26 cellular contexts compared by ENCODE assay signal in the genomic region with DNA sequence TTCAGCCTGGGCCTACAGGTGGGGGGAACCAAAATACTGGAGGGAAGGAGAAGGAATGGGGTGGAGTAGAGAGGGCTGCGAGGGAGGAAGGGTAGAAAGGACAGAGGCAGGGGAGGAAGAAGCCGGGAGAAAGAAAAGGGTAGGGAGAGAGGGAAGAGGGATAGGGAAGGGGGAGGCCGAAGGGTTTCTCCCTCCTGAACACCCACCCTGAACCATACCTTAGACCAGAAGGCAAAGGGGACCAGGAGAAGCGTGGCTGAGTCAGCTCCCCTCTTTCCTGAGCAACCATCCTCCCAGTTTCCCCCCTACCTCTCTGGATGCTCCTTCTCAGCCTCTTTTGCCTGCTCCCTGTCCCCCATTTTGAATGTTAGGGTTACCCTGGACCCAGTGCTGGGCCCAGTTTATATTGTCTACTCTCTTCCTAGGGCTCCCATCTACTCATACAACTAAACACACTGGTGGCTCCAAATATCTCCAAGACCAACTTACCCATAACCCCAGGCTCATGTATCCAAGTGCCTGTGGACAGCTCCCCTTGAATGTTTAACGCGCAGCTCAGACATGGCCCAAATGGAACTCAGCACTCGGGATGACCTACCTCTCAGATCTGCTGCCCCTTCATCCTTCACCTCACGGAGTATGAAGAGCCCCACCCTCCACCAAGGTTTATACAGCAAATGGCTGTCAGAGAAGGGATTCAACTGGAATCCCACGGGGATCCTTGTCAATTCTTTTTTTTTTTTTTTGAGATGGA. TPM values are rescaled to one million over a fixed set of nuclear protein-coding genes. Genes with fewer than 3 reads are reported as not detected.
DNase-seq lines count a peak whose midpoint lies in the region; ATAC-seq, FAIRE-seq and TF ChIP-seq lines count a peak whose summit lies in the region.
"Had no signal": no experiment of that assay in that cellular context is flagged by ENCODE, and none has a peak within 500 bp of the region (broad histone marks: within the 10 kb centered on the region; RNA-seq: fewer than 3 reads in every experiment).

No MANE protein-coding gene starts in this region.

- H3K27me3 ChIP-seq in HepG2 (ENCODE audit: control insufficient read depth in 1 of 2, insufficient read depth in 2 of 2, low read length in 2 of 2) (peaks cover 25 to 72% of the 10 kb centered on the region in 2 experiments), right lobe of liver (no peaks in the 10 kb centered on the region), GM23338 (ENCODE audit: insufficient read depth) (peaks cover 23% of the 10 kb centered on the region), GM23248 (replicated peaks; ENCODE audit: insufficient read depth) (no peaks in the 10 kb centered on the region; the same call in 1 of the 2 replicates)
- H3K27me3 ChIP-seq: ascending aorta had no signal

- H3K9me2 ChIP-seq in GM23338 (ENCODE audit: insufficient read depth) (no peaks in the 10 kb centered on the region), GM23248 (ENCODE audit: insufficient read depth) (no peaks in the 10 kb centered on the region)

- H3K27ac ChIP-seq in HepG2 (ENCODE audit: extremely low read length, insufficient read depth, low read length) (no peak overlapping the region), right lobe of liver (no peak overlapping the region), GM23338 (ENCODE audit: low read depth) (no peak overlapping the region), GM23248 (no peak overlapping the region)
- H3K27ac ChIP-seq: 22Rv1, ascending aorta, epithelial cell of prostate, heart left ventricle, left ventricle myocardium inferior, SK-N-MC, thoracic aorta had no signal

- 38% methylated on average over 9 of the region's 9 CpGs for WGBS in HepG2 (ENCODE audit: low lambda C conversion rate)
- WGBS in right lobe of liver (ENCODE audit: insufficient coverage, low coverage, low lambda C conversion rate, missing lambda C conversion rate): 93% methylated on average over 8 of the region's 9 CpGs
- WGBS in GM23248 (ENCODE audit: low coverage in 1 of 2, low lambda C conversion rate in 2 of 2, missing lambda C conversion rate in 2 of 2), 2 experiments: 77 to 79% methylated on average over 9 of the region's 9 CpGs

- no peak for TF ChIP-seq RAD21 in HepG2 (CRISPR knock-in tag; IDR thresholded peaks at IDR 0.05)

- H2AFZ ChIP-seq in HepG2 (ENCODE audit: low read length) (no peak overlapping the region), GM23338 (no peak overlapping the region), GM23248 (no peak overlapping the region)

- in situ Hi-C loops in HepG2 (cut with HindIII; ENCODE audit: extremely low pct_ligation_motif_present, low pct_unique_long_range_greater_than_20kb): no loop called here
- in situ Hi-C loops in GM23248 (cut with MboI): no loop called here

- H3K36me3 ChIP-seq in HepG2 (replicated peaks in 1 of 2; ENCODE audit: control insufficient read depth in 1 of 2, insufficient read depth in 2 of 2, low read length in 2 of 2): no peaks in the 10 kb centered on the region
- no peaks in the 10 kb centered on the region for H3K36me3 ChIP-seq in right lobe of liver
- H3K36me3 ChIP-seq in GM23338 (ENCODE audit: insufficient read depth): no peaks in the 10 kb centered on the region
- no peaks in the 10 kb centered on the region for H3K36me3 ChIP-seq in GM23248 (ENCODE audit: low read depth)
- H3K36me3 ChIP-seq: ascending aorta, left ventricle myocardium inferior, thoracic aorta had no signal

- intact Hi-C loops in HepG2 (cut with micrococcal nuclease; ENCODE audit: unreplicated experiment) (no loop called here), right lobe of liver (cut with DNase I) (loop anchor here in 1 of 2 donors (10.0 kb wide), 1 partner anchor 54 kb away; no protein-coding TSS in a partner anchor)

- TF ChIP-seq EP300 in HepG2 (IDR thresholded peaks at IDR 0.05; ENCODE audit: low read depth in 2 of 2, low read length in 2 of 2): no peak
- TF ChIP-seq EP300 in HepG2 (CRISPR knock-in tag; IDR thresholded peaks at IDR 0.05; ENCODE audit: borderline replicate concordance): no peak

- H3K4me1 Mint-ChIP-seq in T-helper 1 cell treated with Interleukin-12 subunit alpha and Interleukin-12 subunit beta and Interleukin-4 antibody, amounts not matched to agents 30 μg/mL and 1 μg/mL, for 36 hours (ENCODE audit: low read depth): peaks cover 19% of the 10 kb centered on the region
- H3K4me1 Mint-ChIP-seq in immature natural killer cell: peaks cover 48 to 53% of the 10 kb centered on the region in 2 donors
- H3K4me1 Mint-ChIP-seq in GM23338: peaks cover 18% of the 10 kb centered on the region

- H3K9me3 Mint-ChIP-seq in T-helper 1 cell treated with Interleukin-12 subunit alpha and Interleukin-12 subunit beta and Interleukin-4 antibody, amounts not matched to agents 30 μg/mL and 1 μg/mL, for 36 hours: no peaks in the 10 kb centered on the region
- H3K9me3 Mint-ChIP-seq in immature natural killer cell (no peaks in the 10 kb centered on the region), GM23338 (no peaks in the 10 kb centered on the region; the same call in 2 of the 3 replicates)

- DNase-seq in T-helper 1 cell (no peak), HepG2 (ENCODE audit: low spot score) (no peak), right lobe of liver (no peak), immature natural killer cell (no peak), GM23338 (ENCODE audit: low spot score) (no peak), GM23248 (no peak)
- DNase-seq: Caco-2; central memory CD4-positive, alpha-beta T cell; DND-41; NCI-H1048; NCI-H187; NCI-H526 treated with DMSO at 0.1 percent for 48 hours; T1000 had no signal

- H3K4me3 Mint-ChIP-seq in T-helper 1 cell treated with Interleukin-12 subunit alpha and Interleukin-12 subunit beta and Interleukin-4 antibody, amounts not matched to agents 30 μg/mL and 1 μg/mL, for 36 hours: no peak overlapping the region
- H3K4me3 Mint-ChIP-seq in immature natural killer cell: no peak overlapping the region
- H3K4me3 Mint-ChIP-seq in GM23338: no peak overlapping the region

- BruUV-seq in HepG2 (replicated peaks; lab: Mats Ljungman, UMichigan): no TSS peak

- ATAC-seq in HepG2 (no peak), right lobe of liver (no peak), HG02981 (IDR thresholded peaks at IDR 0.05; ENCODE audit: unreplicated experiment) (no peak), GM23338 (no peak)
- ATAC-seq: heart left ventricle had no signal

- H4K20me1 ChIP-seq in HepG2 (ENCODE audit: insufficient read depth, low read length) (no peaks in the 10 kb centered on the region), GM23338 (replicated peaks; ENCODE audit: insufficient read depth) (no peaks in the 10 kb centered on the region), GM23248 (ENCODE audit: insufficient read depth) (no peaks in the 10 kb centered on the region)

- H3K4me1 ChIP-seq in HepG2 (ENCODE audit: insufficient read depth, low read length) (peaks cover 22% of the 10 kb centered on the region), right lobe of liver (peaks cover 0 to 4% (median 0%) of the 10 kb centered on the region in 4 donors), GM23338 (ENCODE audit: insufficient read depth) (peaks cover 17% of the 10 kb centered on the region; the same call in 1 of the 2 replicates), GM23248 (ENCODE audit: insufficient read depth) (no peaks in the 10 kb centered on the region)

- H3K36me3 Mint-ChIP-seq in T-helper 1 cell treated with Interleukin-12 subunit alpha and Interleukin-12 subunit beta and Interleukin-4 antibody, amounts not matched to agents 30 μg/mL and 1 μg/mL, for 36 hours (ENCODE audit: low read depth): peaks cover 33% of the 10 kb centered on the region
- peaks cover 10 to 26% (median 20%) of the 10 kb centered on the region in 3 donors for H3K36me3 Mint-ChIP-seq in immature natural killer cell
- H3K36me3 Mint-ChIP-seq in GM23338 (ENCODE audit: low read depth): no peaks in the 10 kb centered on the region

- H3K9ac ChIP-seq in HepG2 (ENCODE audit: insufficient read depth, low read depth, low read length) (no peak overlapping the region), GM23248 (no peak overlapping the region)

- H3K9me3 ChIP-seq in HepG2 (ENCODE audit: low read length): no peaks in the 10 kb centered on the region
- no peaks in the 10 kb centered on the region for H3K9me3 ChIP-seq in right lobe of liver
- no peaks in the 10 kb centered on the region for H3K9me3 ChIP-seq in GM23248 (ENCODE audit: low read depth)
- H3K9me3 ChIP-seq: ascending aorta, Caco-2, heart left ventricle, left ventricle myocardium inferior, thoracic aorta had no signal

- peak overlapping the region; percentile 47 for H3K27ac Mint-ChIP-seq in T-helper 1 cell treated with Interleukin-12 subunit alpha and Interleukin-12 subunit beta and Interleukin-4 antibody, amounts not matched to agents 30 μg/mL and 1 μg/mL, for 36 hours
- peak overlapping the region in 5 of 6 donors; percentile 43 to 85 (median 65) for H3K27ac Mint-ChIP-seq in immature natural killer cell
- H3K27ac Mint-ChIP-seq in GM23338: no peak overlapping the region

- no peaks in the 10 kb centered on the region for H3K79me2 ChIP-seq in HepG2 (ENCODE audit: insufficient read depth, low read length)
- H3K79me2 ChIP-seq in GM23338 (replicated peaks; ENCODE audit: insufficient read depth): no peaks in the 10 kb centered on the region
- no peaks in the 10 kb centered on the region for H3K79me2 ChIP-seq in GM23248 (ENCODE audit: insufficient read depth)

- TF ChIP-seq CTCF in HepG2 (CRISPR knock-in tag; IDR thresholded peaks at IDR 0.05) (no peak), right lobe of liver (IDR thresholded peaks at IDR 0.05) (no peak), GM23338 (conservative IDR thresholded peaks at IDR 0.05; ENCODE audit: low read depth in 2 of 2) (no peak)

- CTCF ChIA-PET in HepG2 (lab: Yijun Ruan, JAX; ENCODE audit: low intra/inter-chr PET ratio, low total read pairs): no interaction called here

- H3K27me3 Mint-ChIP-seq in T-helper 1 cell treated with Interleukin-12 subunit alpha and Interleukin-12 subunit beta and Interleukin-4 antibody, amounts not matched to agents 30 μg/mL and 1 μg/mL, for 36 hours (ENCODE audit: low read depth): no peaks in the 10 kb centered on the region
- peaks cover 2 to 14% (median 9%) of the 10 kb centered on the region in 3 donors for H3K27me3 Mint-ChIP-seq in immature natural killer cell (ENCODE audit: low read depth in 3 of 3)
- peaks cover 25% of the 10 kb centered on the region for H3K27me3 Mint-ChIP-seq in GM23338 (ENCODE audit: insufficient read depth, low read depth, poor library complexity)

- H3K4me2 ChIP-seq in HepG2 (ENCODE audit: low read depth, low read length) (no peak overlapping the region), GM23338 (no peak overlapping the region), GM23248 (ENCODE audit: unreplicated experiment) (no peak overlapping the region)

- H3K4me3 ChIP-seq in HepG2 (replicated peaks in 1 of 3; ENCODE audit: insufficient read depth in 1 of 3, low read depth in 2 of 3, low read length in 3 of 3) (no peak overlapping the region), right lobe of liver (no peak overlapping the region), GM23338 (no peak overlapping the region), GM23248 (no peak overlapping the region)
- H3K4me3 ChIP-seq: ascending aorta, dorsolateral prefrontal cortex, heart left ventricle, left ventricle myocardium inferior, SK-N-MC, thoracic aorta had no signal

- TF ChIP-seq POLR2A in HepG2 (IDR thresholded peaks at IDR 0.05; ENCODE audit: insufficient read depth in 1 of 2, low read depth in 2 of 2, low read length in 2 of 2) (no peak), right lobe of liver (IDR thresholded peaks at IDR 0.05) (no peak)

- FAIRE-seq in HepG2 (lab: Jason Lieb, UNC): no peak
- FAIRE-seq: GM12892 had no signal

- POLR2A ChIA-PET in HepG2 (lab: Yijun Ruan, JAX): no interaction called here

- H3F3A ChIP-seq in GM23338 (replicated peaks; ENCODE audit: low read depth) (no peaks in the 10 kb centered on the region), GM23248 (ENCODE audit: insufficient read depth) (no peaks in the 10 kb centered on the region)

RNA-seq across cellular contexts. Expression of gene TSPOAP1, which starts 7.8 kb away (rescaled TPM):
- not detected in 2 replicates for total RNA-seq in HepG2 (2016; rRNA removed; fragmentation: Illumina TruSeq; extraction: Trizol)
- not detected in 2 replicates for total RNA-seq in HepG2 (2016; cell fraction: cytosol; rRNA removed; fragmentation: Illumina TruSeq; extraction: Trizol; ENCODE audit: low read depth)
- total RNA-seq in HepG2 (2016; cell fraction: insoluble cytoplasmic fraction; rRNA removed; fragmentation: Illumina TruSeq; extraction: Trizol): not detected in 2 replicates
- total RNA-seq in HepG2 (2016; cell fraction: membrane; rRNA removed; fragmentation: Illumina TruSeq; extraction: Trizol): not detected in 2 replicates
- total RNA-seq in HepG2 (2016; cell fraction: nucleus; rRNA removed; fragmentation: Illumina TruSeq; extraction: Trizol): not detected in 2 replicates
- polyA plus RNA-seq in HepG2 (2011; rRNA removed): 0.25 TPM in 1 of 2 replicates, not detected in the other
- 0.03 TPM in 1 of 2 replicates, not detected in the other for polyA plus RNA-seq in HepG2 (2011; cell fraction: cytosol; rRNA removed)
- 0.09 and 0.50 TPM in 2 replicates for polyA plus RNA-seq in HepG2 (2011; cell fraction: nucleus; rRNA removed)
- polyA plus RNA-seq in HepG2 (2012): 0.03 TPM in 1 of 2 replicates, not detected in the other
- polyA plus RNA-seq in HepG2 (2016; cell fraction: cytosol; fragmentation: Illumina TruSeq; extraction: Trizol; ENCODE audit: low read depth): not detected in 2 replicates
- polyA plus RNA-seq in HepG2 (2016; cell fraction: insoluble cytoplasmic fraction; fragmentation: Illumina TruSeq; extraction: Trizol; ENCODE audit: low read depth): not detected in 2 replicates
- not detected in 2 replicates for polyA plus RNA-seq in HepG2 (2016; cell fraction: membrane; fragmentation: Illumina TruSeq; extraction: Trizol; ENCODE audit: low read depth)
- polyA plus RNA-seq in HepG2 (2016; cell fraction: nucleus; fragmentation: Illumina TruSeq; extraction: Trizol; ENCODE audit: insufficient read depth, low read depth): not detected in 2 replicates
- polyA minus RNA-seq in HepG2 (2011; rRNA and poly(A)+ RNA removed; ENCODE audit: low replicate concordance): 0.26 TPM in 1 of 2 replicates, not detected in the other
- polyA minus RNA-seq in HepG2 (2011; cell fraction: cytosol; rRNA and poly(A)+ RNA removed): not detected in 2 replicates
- under 0.01 TPM in 1 of 2 replicates, not detected in the other for polyA minus RNA-seq in HepG2 (2011; cell fraction: nucleus; rRNA and poly(A)+ RNA removed)
- total RNA-seq in right lobe of liver: 1 to 10 TPM in 5 of 6 experiments, under 1 TPM in 1; 0.87 to 8.3 (median 3.8) TPM
- 10 to 100 TPM in 1 of 3 donors, 1 to 10 TPM in 2; 7.1 to 32.1 (median 8.4) TPM for polyA plus RNA-seq in immature natural killer cell
- total RNA-seq in GM23338 (2014; rRNA removed; shearing (Covaris generic)): 11.8 and 12.9 TPM in 2 replicates
- 6.3 and 7.3 TPM in 2 replicates for polyA plus RNA-seq in GM23338 (2016; fragmentation: Nextera tagmentation; extraction: Ambion mirVana)
- total RNA-seq in GM23248 (2014; rRNA removed; shearing (Covaris generic)): under 0.01 and 0.76 TPM in 2 replicates
- polyA plus RNA-seq in GM23248 (2016; fragmentation: Nextera tagmentation; extraction: Ambion mirVana): 0.63 and 1.0 TPM in 2 replicates

RNA-seq across cellular contexts. Expression of gene SUPT4H1, which starts 31.3 kb away (rescaled TPM):
- total RNA-seq in HepG2 (2016; rRNA removed; fragmentation: Illumina TruSeq; extraction: Trizol) (155 and 252 TPM in 2 replicates), right lobe of liver (10 to 100 TPM; 24.8 to 50.9 (median 37.0) TPM)
- 72.2 and 76.4 TPM in 2 replicates for total RNA-seq in HepG2 (2016; cell fraction: cytosol; rRNA removed; fragmentation: Illumina TruSeq; extraction: Trizol; ENCODE audit: low read depth)
- 169 and 290 TPM in 2 replicates for total RNA-seq in HepG2 (2016; cell fraction: insoluble cytoplasmic fraction; rRNA removed; fragmentation: Illumina TruSeq; extraction: Trizol)
- 130 and 134 TPM in 2 replicates for total RNA-seq in HepG2 (2016; cell fraction: membrane; rRNA removed; fragmentation: Illumina TruSeq; extraction: Trizol)
- 74.4 and 75.7 TPM in 2 replicates for total RNA-seq in HepG2 (2016; cell fraction: nucleus; rRNA removed; fragmentation: Illumina TruSeq; extraction: Trizol)
- polyA plus RNA-seq in HepG2 (2011; rRNA removed) (231 and 244 TPM in 2 replicates), immature natural killer cell (100 to 1,000 TPM; 133 to 170 (median 136) TPM), GM23338 (2016; fragmentation: Nextera tagmentation; extraction: Ambion mirVana) (73.9 and 83.7 TPM in 2 replicates), GM23248 (2016; fragmentation: Nextera tagmentation; extraction: Ambion mirVana) (88.7 and 92.1 TPM in 2 replicates)
- polyA plus RNA-seq in HepG2 (2011; cell fraction: cytosol; rRNA removed): 148 and 229 TPM in 2 replicates
- 65.5 and 71.0 TPM in 2 replicates for polyA plus RNA-seq in HepG2 (2011; cell fraction: nucleus; rRNA removed)
- polyA plus RNA-seq in HepG2 (2012): 227 and 249 TPM in 2 replicates
- polyA plus RNA-seq in HepG2 (2016; cell fraction: cytosol; fragmentation: Illumina TruSeq; extraction: Trizol; ENCODE audit: low read depth): 105 and 107 TPM in 2 replicates
- 309 and 341 TPM in 2 replicates for polyA plus RNA-seq in HepG2 (2016; cell fraction: insoluble cytoplasmic fraction; fragmentation: Illumina TruSeq; extraction: Trizol; ENCODE audit: low read depth)
- polyA plus RNA-seq in HepG2 (2016; cell fraction: membrane; fragmentation: Illumina TruSeq; extraction: Trizol; ENCODE audit: low read depth): 144 and 156 TPM in 2 replicates
- 164 and 191 TPM in 2 replicates for polyA plus RNA-seq in HepG2 (2016; cell fraction: nucleus; fragmentation: Illumina TruSeq; extraction: Trizol; ENCODE audit: insufficient read depth, low read depth)
- 68.7 and 109 TPM in 2 replicates for polyA minus RNA-seq in HepG2 (2011; rRNA and poly(A)+ RNA removed; ENCODE audit: low replicate concordance)
- 45.1 and 56.8 TPM in 2 replicates for polyA minus RNA-seq in HepG2 (2011; cell fraction: cytosol; rRNA and poly(A)+ RNA removed)
- polyA minus RNA-seq in HepG2 (2011; cell fraction: nucleus; rRNA and poly(A)+ RNA removed): 51.9 and 61.5 TPM in 2 replicates
- total RNA-seq in GM23338 (2014; rRNA removed; shearing (Covaris generic)): 82.2 and 87.0 TPM in 2 replicates
- total RNA-seq in GM23248 (2014; rRNA removed; shearing (Covaris generic)): 48.7 and 57.1 TPM in 2 replicates

RNA-seq across cellular contexts. Expression of gene MPO, which starts 40.0 kb away (rescaled TPM):
- not detected in 2 replicates for total RNA-seq in HepG2 (2016; rRNA removed; fragmentation: Illumina TruSeq; extraction: Trizol)
- total RNA-seq in HepG2 (2016; cell fraction: cytosol; rRNA removed; fragmentation: Illumina TruSeq; extraction: Trizol; ENCODE audit: low read depth): not detected in 2 replicates
- total RNA-seq in HepG2 (2016; cell fraction: insoluble cytoplasmic fraction; rRNA removed; fragmentation: Illumina TruSeq; extraction: Trizol): not detected in 2 replicates
- not detected in 2 replicates for total RNA-seq in HepG2 (2016; cell fraction: membrane; rRNA removed; fragmentation: Illumina TruSeq; extraction: Trizol)
- not detected in 2 replicates for total RNA-seq in HepG2 (2016; cell fraction: nucleus; rRNA removed; fragmentation: Illumina TruSeq; extraction: Trizol)
- not detected in 2 replicates for polyA plus RNA-seq in HepG2 (2011; rRNA removed)
- not detected in 2 replicates for polyA plus RNA-seq in HepG2 (2011; cell fraction: cytosol; rRNA removed)
- polyA plus RNA-seq in HepG2 (2011; cell fraction: nucleus; rRNA removed): 0.06 and 0.09 TPM in 2 replicates
- polyA plus RNA-seq in HepG2 (2012): not detected in 2 replicates
- not detected in 2 replicates for polyA plus RNA-seq in HepG2 (2016; cell fraction: cytosol; fragmentation: Illumina TruSeq; extraction: Trizol; ENCODE audit: low read depth)
- not detected in 2 replicates for polyA plus RNA-seq in HepG2 (2016; cell fraction: insoluble cytoplasmic fraction; fragmentation: Illumina TruSeq; extraction: Trizol; ENCODE audit: low read depth)
- polyA plus RNA-seq in HepG2 (2016; cell fraction: membrane; fragmentation: Illumina TruSeq; extraction: Trizol; ENCODE audit: low read depth): not detected in 2 replicates
- not detected in 2 replicates for polyA plus RNA-seq in HepG2 (2016; cell fraction: nucleus; fragmentation: Illumina TruSeq; extraction: Trizol; ENCODE audit: insufficient read depth, low read depth)
- polyA minus RNA-seq in HepG2 (2011; rRNA and poly(A)+ RNA removed; ENCODE audit: low replicate concordance): not detected in 2 replicates
- not detected in 2 replicates for polyA minus RNA-seq in HepG2 (2011; cell fraction: cytosol; rRNA and poly(A)+ RNA removed)
- polyA minus RNA-seq in HepG2 (2011; cell fraction: nucleus; rRNA and poly(A)+ RNA removed): not detected in 2 replicates
- total RNA-seq in right lobe of liver: 1 to 10 TPM in 2 of 6 experiments, under 1 TPM in 2, not detected in 2; 0.26 to 4.2 (median 1.9) TPM
- not detected for polyA plus RNA-seq in immature natural killer cell
- total RNA-seq in GM23338 (2014; rRNA removed; shearing (Covaris generic)): 0.12 TPM in 1 of 2 replicates, not detected in the other
- 0.08 TPM in 1 of 2 replicates, not detected in the other for polyA plus RNA-seq in GM23338 (2016; fragmentation: Nextera tagmentation; extraction: Ambion mirVana)
- total RNA-seq in GM23248 (2014; rRNA removed; shearing (Covaris generic)): 0.38 TPM in 1 of 2 replicates, not detected in the other
- not detected in 2 replicates for polyA plus RNA-seq in GM23248 (2016; fragmentation: Nextera tagmentation; extraction: Ambion mirVana)
- total RNA-seq: LHCN-M2 had no signal
- polyA plus RNA-seq: neural cell had no signal
